Comparison of ENCODE assay signal across 8 cellular contexts in the genomic region with DNA sequence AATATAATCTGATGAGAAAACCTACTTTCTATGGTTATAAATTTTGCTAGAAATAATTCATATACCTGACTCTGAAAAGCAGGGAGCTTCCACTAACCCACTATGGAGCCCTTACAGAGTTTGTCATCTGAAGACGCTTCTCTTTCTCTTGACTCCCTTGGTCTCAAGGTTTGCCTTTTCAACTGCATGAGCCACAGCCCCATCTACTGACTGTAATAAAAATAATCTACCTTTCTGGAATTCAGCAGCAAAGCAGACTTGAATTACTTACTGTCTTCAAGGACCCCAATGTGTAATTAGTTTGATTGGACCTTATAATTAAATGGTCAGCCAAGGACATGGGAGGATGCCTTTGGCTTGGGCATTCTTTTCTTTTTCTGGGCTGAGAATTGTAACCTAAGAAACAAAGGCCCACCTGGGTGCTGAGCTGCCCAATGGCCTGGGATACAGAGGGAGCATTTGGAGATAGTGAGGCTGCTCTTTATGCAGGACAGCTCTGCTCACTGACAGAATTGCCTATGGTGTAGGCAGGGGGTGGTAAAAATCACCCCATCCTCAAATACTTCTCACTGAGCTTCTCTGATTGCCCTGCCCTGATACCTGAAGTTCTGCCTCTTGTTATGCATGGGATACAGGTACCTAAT.
DNase-seq lines count a peak whose midpoint lies in the region; ATAC-seq and TF ChIP-seq lines count a peak whose summit lies in the region.

No MANE protein-coding gene starts in this region.

- H3K9ac ChIP-seq in MM.1S (ENCODE audit: low read length) = no peak overlapping the region

- peak; percentile 24 for DNase-seq in Daoy (ENCODE audit: low read depth)
- peak; percentile 36 for DNase-seq in NCI-H2081 treated with DMSO at 0.1 percent for 48 hours (lab: John Stamatoyannopoulos, UW)
- no peak for DNase-seq in lung (ENCODE audit: low spot score)
- no peak for DNase-seq in effector CD4-positive, alpha-beta T cell
- DNase-seq in MM.1S = no peak
- no peak for DNase-seq in T-helper 2 cell

- no peaks in the 10 kb centered on the region for H4K20me1 ChIP-seq in MM.1S (ENCODE audit: insufficient read depth, low read length)

- H3K4me1 ChIP-seq in lung (ENCODE audit: control insufficient read depth in 2 of 2, insufficient read depth in 2 of 2, low read length in 2 of 2) = peaks cover 0 to 1% of the 10 kb centered on the region in 2 donors
- no peaks in the 10 kb centered on the region for H3K4me1 ChIP-seq in MM.1S (ENCODE audit: low read length)

- peak overlapping the region in 1 of 5 experiments; percentile 8 for H3K27ac Mint-ChIP-seq in brain

- no peaks in the 10 kb centered on the region for H3K79me2 ChIP-seq in MM.1S (ENCODE audit: low read length)

- TF ChIP-seq CTCF in brain (conservative IDR thresholded peaks at IDR 0.05) = peak; percentile 59 to 70
- TF ChIP-seq CTCF in lung (IDR thresholded peaks at IDR 0.05; ENCODE audit: control extremely low read depth, extremely low read depth) = peak; percentile 7
- TF ChIP-seq CTCF in MM.1S (IDR thresholded peaks at IDR 0.05; ENCODE audit: low read length) = no peak; the same call in 1 of the 2 replicates

- no peaks in the 10 kb centered on the region for H3K36me3 Mint-ChIP-seq in brain

- H3K27ac ChIP-seq in lung (ENCODE audit: low read depth in 1 of 2, low read length in 1 of 2) (no peak overlapping the region), MM.1S (ENCODE audit: low read length) (no peak overlapping the region)

- H3K4me2 ChIP-seq in MM.1S (ENCODE audit: low read depth, low read length) = no peak overlapping the region

- no peaks in the 10 kb centered on the region for H3K36me3 ChIP-seq in lung (ENCODE audit: control insufficient read depth in 2 of 2, insufficient read depth in 2 of 2, low read length in 2 of 2)
- H3K36me3 ChIP-seq in MM.1S (replicated peaks; ENCODE audit: insufficient read depth, low read length) = no peaks in the 10 kb centered on the region

- H3K4me1 Mint-ChIP-seq in brain = peaks cover 10% of the 10 kb centered on the region

- no peaks in the 10 kb centered on the region for H3F3A ChIP-seq in MM.1S (ENCODE audit: insufficient read depth, low read length)

- no peak overlapping the region for H2AFZ ChIP-seq in MM.1S (ENCODE audit: low read length)

- no peaks in the 10 kb centered on the region for H3K9me3 ChIP-seq in lung (ENCODE audit: control insufficient read depth in 2 of 2, insufficient read depth in 1 of 2, low read length in 1 of 2)
- no peaks in the 10 kb centered on the region for H3K9me3 ChIP-seq in MM.1S (replicated peaks; ENCODE audit: insufficient read depth, low read length)

- H3K9me3 Mint-ChIP-seq in brain = peaks cover 0 to 5% (median 0%) of the 10 kb centered on the region in 5 experiments

- no peaks in the 10 kb centered on the region for H3K9me2 ChIP-seq in MM.1S (replicated peaks; ENCODE audit: insufficient read depth, low read length)

- no peak overlapping the region for H3K4me3 Mint-ChIP-seq in brain

- ATAC-seq in lung (ENCODE audit: insufficient read depth, low FRiP score) (no peak), HG03139 (IDR thresholded peaks at IDR 0.05; ENCODE audit: unreplicated experiment) (no peak)

- WGBS in lung, 2 donors = 21 to 34% methylated on average over 1 of the region's 1 CpG

- no peaks in the 10 kb centered on the region for H3K27me3 Mint-ChIP-seq in brain

- no peak overlapping the region for H3K4me3 ChIP-seq in lung
- H3K4me3 ChIP-seq in MM.1S (ENCODE audit: low read length) = no peak overlapping the region

- H3K27me3 ChIP-seq in lung (ENCODE audit: control insufficient read depth, insufficient read depth) (no peaks in the 10 kb centered on the region), MM.1S (replicated peaks; ENCODE audit: insufficient read depth, low read length) (no peaks in the 10 kb centered on the region)

Comparison
In these comparisons a context has a peak if more than half of its experiments do, and no peak if none do; other contexts are left out.
1. DNase-seq: peak in Daoy (single experiment) and NCI-H2081 treated with DMSO at 0.1 percent for 48 hours (single experiment); none in lung (single experiment), effector CD4-positive, alpha-beta T cell (single experiment), MM.1S (single experiment) and T-helper 2 cell (0 of 5).